In genomic region chr7:72435366-72435765, GRCh38 we compare ENCODE assay signal across 19 cellular contexts. TPM values are rescaled to one million over a fixed set of nuclear protein-coding genes. Genes with fewer than 3 reads are reported as not detected.
DNase-seq lines count a peak whose midpoint lies in the region; ATAC-seq and TF ChIP-seq lines count a peak whose summit lies in the region.
"Had no signal": no experiment of that assay in that cellular context is flagged by ENCODE, and none has a peak within 500 bp of the region (broad histone marks: within the 10 kb centered on the region; RNA-seq: fewer than 3 reads in every experiment).

No MANE protein-coding gene starts in this region.

- no peaks in the 10 kb centered on the region for H3K27me3 Mint-ChIP-seq in neural crest cell (ENCODE audit: low read depth)
- H3K27me3 Mint-ChIP-seq: activated CD4-positive, alpha-beta memory T cell treated with anti-CD3 and anti-CD28 coated beads for 36 hours; activated naive CD8-positive, alpha-beta T cell treated with anti-CD3 and anti-CD28 coated beads for 36 hours had no signal

- DNase-seq in DMS 273 treated with DMSO at 0.1 percent for 48 hours (lab: John Stamatoyannopoulos, UW), result peak; percentile 91
- DNase-seq in NCI-H82 (lab: John Stamatoyannopoulos, UW), result peak; percentile 88
- DNase-seq in fibroblast of mammary gland (ENCODE audit: low read depth), result peak; percentile 27
- DNase-seq in neural crest cell (ENCODE audit: low read depth, low spot score), result peak; percentile 4
- no peak for DNase-seq in occipital lobe (lab: John Stamatoyannopoulos, UW)
- DNase-seq: activated CD4-positive, alpha-beta memory T cell treated with anti-CD3 and anti-CD28 coated beads for 36 hours; activated naive CD8-positive, alpha-beta T cell treated with anti-CD3 and anti-CD28 coated beads for 36 hours; activated T-cell treated with anti-CD3 and anti-CD28 coated beads, Interleukin-2, amount 50 U/mL, for 48 hours; COR-L47; H7; OCI-M1; stimulated activated CD4-positive, alpha-beta T cell treated with anti-CD3 and anti-CD28 coated beads, Interleukin-4, amount 100 ng/mL, for 24 hours had no signal

- TF ChIP-seq CTCF in fibroblast of mammary gland (conservative IDR thresholded peaks at IDR 0.05; ENCODE audit: control insufficient read depth, insufficient read depth, low read depth, low read length) (no peak), neural crest cell (conservative IDR thresholded peaks at IDR 0.05) (no peak)

- H3K9me3 Mint-ChIP-seq in neural crest cell, result no peaks in the 10 kb centered on the region
- H3K9me3 Mint-ChIP-seq: activated CD4-positive, alpha-beta memory T cell treated with anti-CD3 and anti-CD28 coated beads for 36 hours; activated naive CD8-positive, alpha-beta T cell treated with anti-CD3 and anti-CD28 coated beads for 36 hours had no signal

- no peaks in the 10 kb centered on the region for H3K36me3 Mint-ChIP-seq in neural crest cell (ENCODE audit: low read depth)
- H3K36me3 Mint-ChIP-seq: activated CD4-positive, alpha-beta memory T cell treated with anti-CD3 and anti-CD28 coated beads for 36 hours; activated naive CD8-positive, alpha-beta T cell treated with anti-CD3 and anti-CD28 coated beads for 36 hours had no signal

- H3K4me3 Mint-ChIP-seq in neural crest cell, result no peak overlapping the region
- H3K4me3 Mint-ChIP-seq: activated CD4-positive, alpha-beta memory T cell treated with anti-CD3 and anti-CD28 coated beads for 36 hours; activated naive CD8-positive, alpha-beta T cell treated with anti-CD3 and anti-CD28 coated beads for 36 hours had no signal

- H3K4me1 Mint-ChIP-seq in neural crest cell, result peaks cover 31% of the 10 kb centered on the region
- H3K4me1 Mint-ChIP-seq: activated naive CD8-positive, alpha-beta T cell treated with anti-CD3 and anti-CD28 coated beads for 36 hours had no signal

- no peak overlapping the region for H3K4me3 ChIP-seq in fibroblast of mammary gland (ENCODE audit: control insufficient read depth, low read depth, low read length)
- H3K4me3 ChIP-seq: SJSA1, thoracic aorta had no signal

- H3K27ac Mint-ChIP-seq in neural crest cell (ENCODE audit: unreplicated experiment), result peak overlapping the region; percentile 71
- H3K27ac Mint-ChIP-seq: activated CD4-positive, alpha-beta memory T cell treated with anti-CD3 and anti-CD28 coated beads for 36 hours; activated naive CD8-positive, alpha-beta T cell treated with anti-CD3 and anti-CD28 coated beads for 36 hours had no signal

- ATAC-seq in GM18868 (IDR thresholded peaks at IDR 0.05; ENCODE audit: unreplicated experiment) (no peak), GM18517 (IDR thresholded peaks at IDR 0.05; ENCODE audit: unreplicated experiment) (no peak), HG02938 (IDR thresholded peaks at IDR 0.05; ENCODE audit: unreplicated experiment) (no peak)

RNA-seq across cellular contexts. Expression of gene CALN1, which starts 23.2 kb away (rescaled TPM):
- total RNA-seq in neural crest cell (0.51 and 0.64 TPM in 2 replicates), occipital lobe (45.5 TPM)
- total RNA-seq: activated CD4-positive, alpha-beta memory T cell treated with anti-CD3 and anti-CD28 coated beads for 36 hours; activated naive CD8-positive, alpha-beta T cell treated with anti-CD3 and anti-CD28 coated beads for 36 hours; bronchial epithelial cell; NCI-H460; SJSA1; thoracic aorta had no signal

Comparison
In these comparisons a context has a peak if more than half of its experiments do, and no peak if none do; other contexts are left out.
1. RNA of gene CALN1, which starts 23.2 kb away (total RNA-seq): 45.5 TPM in occipital lobe (single experiment); 0.51 to 0.64 TPM in neural crest cell; every median in the first group is over 10 times any median in the second.